7 cellular contexts compared by ENCODE assay signal in genomic region chr17:35801583-35802224, GRCh38. TPM values are rescaled to one million over a fixed set of nuclear protein-coding genes. Genes with fewer than 3 reads are reported as not detected.
DNase-seq lines count a peak whose midpoint lies in the region; ATAC-seq and TF ChIP-seq lines count a peak whose summit lies in the region.

No MANE protein-coding gene starts in this region.

- POLR2A ChIA-PET in T-cell (lab: Charles Lee): no interaction called here

- no peak for TF ChIP-seq CTCF in spleen (IDR thresholded peaks at IDR 0.05 in 8 of 11, conservative IDR thresholded peaks at IDR 0.05 in 3 of 11)

- peaks cover 0 to 13% (median 1%) of the 10 kb centered on the region in 7 donors for H3K27me3 ChIP-seq in spleen (replicated peaks in 1 of 7)

- H3K4me1 Mint-ChIP-seq in T-cell: peaks cover 26 to 30% (median 26%) of the 10 kb centered on the region in 3 donors

- no peaks in the 10 kb centered on the region for H3K36me3 ChIP-seq in spleen

- intact Hi-C loops in Right ventricle myocardium superior (cut with DNase I) (no loop called here), spleen (cut with DNase I; ENCODE audit: low total_unique reads) (no loop called here)

- peaks cover 13 to 49% (median 33%) of the 10 kb centered on the region in 6 donors for H3K4me1 ChIP-seq in spleen

- no peaks in the 10 kb centered on the region for H3K36me3 Mint-ChIP-seq in T-cell

- TF ChIP-seq POLR2A in spleen (IDR thresholded peaks at IDR 0.05): no peak

- ATAC-seq in T-cell (replicated peaks in 1 of 4) (peak; percentile 43 to 66 (median 57)), Right ventricle myocardium superior (ENCODE audit: poor library complexity) (peak; percentile 50), GM21447 (IDR thresholded peaks at IDR 0.05; ENCODE audit: unreplicated experiment) (no peak), GM21737 (IDR thresholded peaks at IDR 0.05; ENCODE audit: unreplicated experiment) (no peak)

- H3K9me3 Mint-ChIP-seq in T-cell: no peaks in the 10 kb centered on the region

- H3K9me3 ChIP-seq in spleen: no peaks in the 10 kb centered on the region

- peak; percentile 71 for DNase-seq in Jurkat, Clone E6-1 (ENCODE audit: low read depth, low spot score)
- peak in 14 of 34 experiments; percentile 14 to 50 (median 22) for DNase-seq in T-cell
- DNase-seq in Right ventricle myocardium superior: peak; percentile 93
- peak; percentile 83 for DNase-seq in spleen
- DNase-seq in NCI-H146 (lab: John Stamatoyannopoulos, UW): no peak

- 25 to 40% (median 32%) methylated on average over 9 of the region's 9 CpGs for WGBS in spleen, 5 donors

- peak overlapping the region in 5 of 8 donors; percentile 35 to 69 (median 61) for H3K27ac ChIP-seq in spleen

- H3K27ac Mint-ChIP-seq in T-cell: peak overlapping the region; percentile 89 to 91

- CTCF ChIA-PET in T-cell (lab: Charles Lee): no interaction called here

- H3K4me3 ChIP-seq in Jurkat, Clone E6-1 (ENCODE audit: low read length): no peak overlapping the region
- H3K4me3 ChIP-seq in spleen: no peak overlapping the region

- H3K4me3 Mint-ChIP-seq in T-cell: peak overlapping the region in 2 of 3 donors; percentile 18 to 63

- peaks cover 3 to 14% of the 10 kb centered on the region in 2 donors for H3K27me3 Mint-ChIP-seq in T-cell

RNA-seq across cellular contexts. Expression of gene MMP28, which starts 6.3 kb away (rescaled TPM):
- polyA plus RNA-seq in Jurkat, Clone E6-1 (2012; ENCODE audit: insufficient read depth, insufficient read length): 4.5 TPM
- total RNA-seq in T-cell: 10 to 100 TPM in 2 of 5 donors, 1 to 10 TPM in 3; 3.4 to 11.4 (median 6.9) TPM
- total RNA-seq in Right ventricle myocardium superior: 1.2 TPM
- total RNA-seq in spleen: 1 to 10 TPM; 1.5 to 5.9 (median 3.1) TPM
- 1 to 10 TPM; 1.1 to 3.5 (median 1.7) TPM for polyA plus RNA-seq in spleen

RNA-seq across cellular contexts. Expression of gene TAF15, which starts 7.6 kb away (rescaled TPM):
- polyA plus RNA-seq in Jurkat, Clone E6-1 (2012; ENCODE audit: insufficient read depth, insufficient read length): 336 TPM
- total RNA-seq in T-cell (100 to 1,000 TPM; 186 to 228 (median 201) TPM), Right ventricle myocardium superior (94.8 TPM), spleen (100 to 1,000 TPM in 5 of 7 donors, 10 to 100 TPM in 2; 78.7 to 184 (median 146) TPM)
- 100 to 1,000 TPM in 1 of 3 donors, 10 to 100 TPM in 2; 55.9 to 113 (median 84.7) TPM for polyA plus RNA-seq in spleen

RNA-seq across cellular contexts. Expression of gene C17orf50, which starts 41.0 kb away (rescaled TPM):
- polyA plus RNA-seq in Jurkat, Clone E6-1 (2012; ENCODE audit: insufficient read depth, insufficient read length): not detected
- total RNA-seq in T-cell: not detected
- total RNA-seq in Right ventricle myocardium superior: not detected
- not detected for total RNA-seq in spleen
- under 1 TPM in 2 of 3 donors, not detected in 1; 0.15 to 0.42 TPM for polyA plus RNA-seq in spleen

RNA-seq across cellular contexts. Expression of gene GAS2L2, which starts 48.7 kb away (rescaled TPM):
- polyA plus RNA-seq in Jurkat, Clone E6-1 (2012; ENCODE audit: insufficient read depth, insufficient read length): not detected
- total RNA-seq in T-cell (under 1 TPM in 4 of 5 donors, not detected in 1; 0.07 to 0.26 (median 0.21) TPM), Right ventricle myocardium superior (0.11 TPM), spleen (not detected)
- polyA plus RNA-seq in spleen: under 1 TPM; 0.02 to 0.03 (median 0.02) TPM

Comparison
In these comparisons a context has a peak if more than half of its experiments do, and no peak if none do; other contexts are left out.
1. ATAC-seq: peak in T-cell (4 of 4) and Right ventricle myocardium superior (single experiment); none in GM21447 (single experiment) and GM21737 (single experiment).